ENCODE assay signal across 1 cellular context in genomic region chr4:24511371-24512063, GRCh38.
TF ChIP-seq lines count a peak whose summit lies in the region.

No MANE protein-coding gene starts in this region.

TF ChIP-seq in HepG2, 621 proteins besides CTCF, POLR2A, EP300 and RAD21:
- TF ChIP-seq HIC2 (CRISPR knock-in tag; IDR thresholded peaks at IDR 0.05; ENCODE audit: low read depth) (no peak), HNF4G (IDR thresholded peaks at IDR 0.05; ENCODE audit: borderline replicate concordance, low read depth, low read length) (no peak), HNF4G (CRISPR knock-in tag; IDR thresholded peaks at IDR 0.05; ENCODE audit: borderline replicate concordance, low read depth) (no peak), CBX2 (IDR thresholded peaks at IDR 0.05; ENCODE audit: low read depth, low read length) (no peak), CBX2 (CRISPR knock-in tag; IDR thresholded peaks at IDR 0.05; ENCODE audit: low read depth) (no peak), GATAD1 (CRISPR knock-in tag; IDR thresholded peaks at IDR 0.05) (no peak), AFF4 (CRISPR knock-in tag; IDR thresholded peaks at IDR 0.05) (no peak), TARDBP (CRISPR knock-in tag; IDR thresholded peaks at IDR 0.05) (no peak), CHD4 (IDR thresholded peaks at IDR 0.05; ENCODE audit: borderline replicate concordance, low read length) (no peak), ZNF205 (CRISPR knock-in tag; IDR thresholded peaks at IDR 0.05) (no peak), ZNF264 (CRISPR knock-in tag; IDR thresholded peaks at IDR 0.05) (no peak), ESRRA (CRISPR knock-in tag; IDR thresholded peaks at IDR 0.05; ENCODE audit: low read depth) (no peak), ZHX2 (IDR thresholded peaks at IDR 0.05; ENCODE audit: low read depth) (no peak), ZHX2 (CRISPR knock-in tag; IDR thresholded peaks at IDR 0.05; ENCODE audit: borderline replicate concordance) (no peak), MEIS1 (CRISPR knock-in tag; IDR thresholded peaks at IDR 0.05; ENCODE audit: borderline replicate concordance) (no peak), PTBP1 (IDR thresholded peaks at IDR 0.05; ENCODE audit: low read depth, low read length, poor library complexity, severe bottlenecking) (no peak), GTF3A (CRISPR knock-in tag; conservative IDR thresholded peaks at IDR 0.05) (no peak), TEAD2 (CRISPR knock-in tag; IDR thresholded peaks at IDR 0.05) (no peak), LBX2 (CRISPR knock-in tag; IDR thresholded peaks at IDR 0.05; ENCODE audit: borderline replicate concordance) (no peak), ZNF235 (CRISPR knock-in tag; IDR thresholded peaks at IDR 0.05; ENCODE audit: borderline replicate concordance) (no peak), NR3C1 (CRISPR knock-in tag; IDR thresholded peaks at IDR 0.05) (no peak), ZSCAN20 (CRISPR knock-in tag; IDR thresholded peaks at IDR 0.05; ENCODE audit: borderline replicate concordance) (no peak)
